ENCODE assay signal across 8 cellular contexts in the genomic region with DNA sequence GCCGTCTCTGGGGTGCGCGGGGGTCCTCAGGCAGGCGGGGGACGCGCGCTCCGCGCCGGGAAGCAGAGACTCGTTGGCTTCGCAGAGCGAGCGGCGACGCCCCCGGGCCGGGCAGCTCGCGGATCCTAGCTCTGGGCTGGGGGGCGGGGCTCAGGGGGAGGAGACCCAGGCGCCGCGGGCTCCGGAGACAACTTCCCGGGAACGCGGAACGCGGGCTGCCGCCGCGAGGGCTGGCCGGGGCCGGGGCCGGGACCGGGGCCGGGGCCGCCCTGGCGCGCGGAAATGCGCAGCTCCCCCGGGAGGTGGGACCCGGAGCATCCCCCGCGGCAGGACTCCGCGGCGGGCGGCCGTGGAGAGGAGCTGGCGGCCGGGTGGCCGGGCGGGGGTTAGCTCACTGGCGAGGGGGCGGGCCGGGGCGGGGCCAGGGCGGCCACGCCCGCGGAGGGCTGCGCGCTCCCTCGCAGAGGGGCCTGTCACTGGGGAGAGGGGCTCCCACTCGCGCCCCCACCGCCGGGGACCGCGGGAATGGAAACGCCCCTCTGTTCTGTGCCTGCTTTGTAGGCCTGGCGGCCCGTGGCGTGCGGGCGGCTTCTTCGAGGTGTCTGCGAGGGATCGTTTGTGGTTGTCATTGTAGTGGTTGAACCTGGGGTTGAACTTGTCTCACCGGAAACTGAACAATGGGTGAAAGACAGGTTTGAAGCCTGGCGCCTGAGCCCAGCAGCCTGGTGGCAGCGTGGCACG. TPM values are rescaled to one million over a fixed set of nuclear protein-coding genes. Genes with fewer than 3 reads are reported as not detected.
DNase-seq lines count a peak whose midpoint lies in the region; ATAC-seq and TF ChIP-seq lines count a peak whose summit lies in the region.

A gene (minus strand): TSS at position 98 of the 741 bp plus-strand sequence.

- no peaks in the 10 kb centered on the region for H3K4me1 ChIP-seq in HUES48 (ENCODE audit: control insufficient read depth, insufficient read depth, low read length)
- no peaks in the 10 kb centered on the region for H3K4me1 ChIP-seq in parathyroid adenoma

- H3K27me3 ChIP-seq in HUES48 (ENCODE audit: control insufficient read depth, insufficient read depth, low read length) (peaks cover 38% of the 10 kb centered on the region), parathyroid adenoma (ENCODE audit: control insufficient read depth, insufficient read depth, low read length) (no peaks in the 10 kb centered on the region)

- no peak within 1 kb of the TSS for H3K27ac ChIP-seq in HUES48 (ENCODE audit: low read depth, low read length)
- no peak within 1 kb of the TSS for H3K27ac ChIP-seq in parathyroid adenoma

- ATAC-seq in GM18511 (IDR thresholded peaks at IDR 0.05; ENCODE audit: unreplicated experiment) = peak; percentile 73
- ATAC-seq in Right ventricle myocardium superior (ENCODE audit: poor library complexity) = peak; percentile 71
- no peak for ATAC-seq in HG03520 (IDR thresholded peaks at IDR 0.05; ENCODE audit: unreplicated experiment)

- peak within 1 kb of the TSS; percentile 46 for H2AFZ ChIP-seq in parathyroid adenoma

- H3K4me3 ChIP-seq in HUES48 (ENCODE audit: low read depth, low read length) = peak within 1 kb of the TSS; percentile 72
- H3K4me3 ChIP-seq in parathyroid adenoma (ENCODE audit: low read depth, low read length) = peak within 1 kb of the TSS; percentile 27

- TF ChIP-seq CTCF in parathyroid adenoma (IDR thresholded peaks at IDR 0.05) = no peak

- H3K4me2 ChIP-seq in parathyroid adenoma (ENCODE audit: low read length) = peak within 1 kb of the TSS; percentile 63

- H3K36me3 ChIP-seq in HUES48 (ENCODE audit: control insufficient read depth, insufficient read depth, low read length) (no peaks in the 10 kb centered on the region), parathyroid adenoma (ENCODE audit: control insufficient read depth, insufficient read depth, low read length) (no peaks in the 10 kb centered on the region)

- peak; percentile 64 for DNase-seq in activated effector memory CD4-positive, alpha-beta T cell treated with anti-CD3 and anti-CD28 coated beads, Interleukin-2, amount 50 U/mL, for 16 hours
- DNase-seq in Right ventricle myocardium superior = peak; percentile 87
- no peak for DNase-seq in A172 (ENCODE audit: low spot score)
- no peak for DNase-seq in NCI-H2081 treated with DMSO at 0.1 percent for 48 hours (lab: John Stamatoyannopoulos, UW)

- H3K9ac ChIP-seq in HUES48 (ENCODE audit: low read depth, low read length) = no peak within 1 kb of the TSS
- H3K9ac ChIP-seq in parathyroid adenoma = no peak within 1 kb of the TSS

- intact Hi-C loops in Right ventricle myocardium superior (cut with DNase I) = loop anchor here (10.0 kb wide), 1 partner anchor 74 kb away; no protein-coding TSS in a partner anchor

- H3K9me3 ChIP-seq in HUES48 (ENCODE audit: control insufficient read depth, insufficient read depth, low read length) (peaks cover 3% of the 10 kb centered on the region; the same call in 1 of the 2 replicates), parathyroid adenoma (ENCODE audit: control insufficient read depth, low read length) (no peaks in the 10 kb centered on the region)

- H3K79me2 ChIP-seq in parathyroid adenoma = no peaks in the 10 kb centered on the region

RNA-seq across cellular contexts. Expression of the gene that starts here (rescaled TPM):
- total RNA-seq in Right ventricle myocardium superior = 72.1 TPM
- total RNA-seq in A172 (2014; rRNA removed; shearing (Covaris generic)) = 0.07 and 0.10 TPM in 2 replicates

Comparison
In these comparisons a context has a peak if more than half of its experiments do, and no peak if none do; other contexts are left out.
1. RNA of the gene that starts here (total RNA-seq): 72.1 TPM in Right ventricle myocardium superior (single experiment); 0.07 to 0.10 TPM in A172; every median in the first group is over 10 times any median in the second.
2. DNase-seq: peak in activated effector memory CD4-positive, alpha-beta T cell treated with anti-CD3 and anti-CD28 coated beads, Interleukin-2, amount 50 U/mL, for 16 hours (single experiment) and Right ventricle myocardium superior (single experiment); none in A172 (single experiment) and NCI-H2081 treated with DMSO at 0.1 percent for 48 hours (single experiment).